Comparison of ENCODE assay signal across 1 cellular context in the genomic region with DNA sequence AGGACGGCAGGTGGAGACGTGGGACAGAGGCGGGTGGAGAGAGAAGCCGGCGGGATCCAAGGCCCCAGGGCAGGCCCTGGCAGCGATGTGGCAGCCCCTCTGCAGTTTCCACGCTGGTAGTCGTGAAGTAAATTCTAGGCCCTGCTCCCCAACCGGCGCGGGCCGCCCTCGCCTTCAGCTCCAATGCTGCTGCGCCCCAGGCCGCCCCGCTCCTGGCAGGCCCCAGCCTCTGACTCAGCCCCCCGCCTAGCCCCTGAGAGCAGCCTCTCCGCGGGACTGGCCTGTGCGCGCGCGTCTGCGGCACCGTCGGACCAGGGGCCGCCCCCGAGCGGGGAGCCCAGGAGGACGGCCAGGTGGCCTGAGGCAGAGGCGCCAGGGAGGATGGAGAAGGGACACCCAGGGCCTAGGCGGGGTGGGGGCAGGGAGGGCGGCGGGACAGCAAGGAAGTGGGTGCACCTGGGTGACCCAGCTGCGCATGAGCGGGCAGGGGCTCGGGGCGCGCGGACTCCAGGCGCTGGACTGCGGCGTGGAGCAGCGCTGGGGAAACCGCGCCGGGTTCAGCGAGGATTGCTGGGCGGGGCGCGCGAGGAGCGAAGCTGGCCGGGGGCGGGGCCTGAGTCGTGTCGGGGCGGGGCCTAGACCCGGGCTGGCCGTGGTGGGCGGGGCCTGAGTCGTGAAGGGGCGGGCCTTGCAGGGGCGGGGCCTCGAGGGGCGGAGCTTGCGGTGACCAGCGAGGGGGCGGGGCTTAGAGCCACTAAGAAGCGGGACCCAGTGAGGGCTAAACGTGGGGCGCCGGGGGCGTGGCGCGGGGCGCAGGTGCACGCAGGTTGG.
A peak's percentile ranks its signal among the peaks of the same experiment; 100 is the strongest.
TF ChIP-seq lines count a peak whose summit lies in the region.

No MANE protein-coding gene starts in this region.

TF ChIP-seq in HEK293, 187 proteins besides CTCF, POLR2A, EP300 and RAD21 (continued from another document):
- no peak for TF ChIP-seq ZNF174 (tag by site-specific recombination; IDR thresholded peaks at IDR 0.05)
- TF ChIP-seq, protein P1, sequence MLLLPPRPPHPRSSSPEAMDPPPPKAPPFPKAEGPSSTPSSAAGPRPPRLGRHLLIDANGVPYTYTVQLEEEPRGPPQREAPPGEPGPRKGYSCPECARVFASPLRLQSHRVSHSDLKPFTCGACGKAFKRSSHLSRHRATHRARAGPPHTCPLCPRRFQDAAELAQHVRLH (tag by site-specific recombination; IDR thresholded peaks at IDR 0.05), result no peak
- no peak for TF ChIP-seq ZNF37A (tag by site-specific recombination; IDR thresholded peaks at IDR 0.05)
- no peak for TF ChIP-seq ZNF221 (tag by site-specific recombination; IDR thresholded peaks at IDR 0.05; ENCODE audit: borderline replicate concordance)
- TF ChIP-seq, protein P2, sequence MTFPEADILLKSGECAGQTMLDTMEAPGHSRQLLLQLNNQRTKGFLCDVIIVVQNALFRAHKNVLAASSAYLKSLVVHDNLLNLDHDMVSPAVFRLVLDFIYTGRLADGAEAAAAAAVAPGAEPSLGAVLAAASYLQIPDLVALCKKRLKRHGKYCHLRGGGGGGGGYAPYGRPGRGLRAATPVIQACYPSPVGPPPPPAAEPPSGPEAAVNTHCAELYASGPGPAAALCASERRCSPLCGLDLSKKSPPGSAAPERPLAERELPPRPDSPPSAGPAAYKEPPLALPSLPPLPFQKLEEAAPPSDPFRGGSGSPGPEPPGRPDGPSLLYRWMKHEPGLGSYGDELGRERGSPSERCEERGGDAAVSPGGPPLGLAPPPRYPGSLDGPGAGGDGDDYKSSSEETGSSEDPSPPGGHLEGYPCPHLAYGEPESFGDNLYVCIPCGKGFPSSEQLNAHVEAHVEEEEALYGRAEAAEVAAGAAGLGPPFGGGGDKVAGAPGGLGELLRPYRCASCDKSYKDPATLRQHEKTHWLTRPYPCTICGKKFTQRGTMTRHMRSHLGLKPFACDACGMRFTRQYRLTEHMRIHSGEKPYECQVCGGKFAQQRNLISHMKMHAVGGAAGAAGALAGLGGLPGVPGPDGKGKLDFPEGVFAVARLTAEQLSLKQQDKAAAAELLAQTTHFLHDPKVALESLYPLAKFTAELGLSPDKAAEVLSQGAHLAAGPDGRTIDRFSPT (tag by site-specific recombination; IDR thresholded peaks at IDR 0.05), result 0 out of 2 replicates have a peak, but pooled peaks have one; percentile 9
- peak; percentile 29; the same call in 1 of the 2 replicates for TF ChIP-seq ZNF76 (tag by site-specific recombination; IDR thresholded peaks at IDR 0.05; ENCODE audit: borderline replicate concordance, low read depth)
- TF ChIP-seq, protein P3, sequence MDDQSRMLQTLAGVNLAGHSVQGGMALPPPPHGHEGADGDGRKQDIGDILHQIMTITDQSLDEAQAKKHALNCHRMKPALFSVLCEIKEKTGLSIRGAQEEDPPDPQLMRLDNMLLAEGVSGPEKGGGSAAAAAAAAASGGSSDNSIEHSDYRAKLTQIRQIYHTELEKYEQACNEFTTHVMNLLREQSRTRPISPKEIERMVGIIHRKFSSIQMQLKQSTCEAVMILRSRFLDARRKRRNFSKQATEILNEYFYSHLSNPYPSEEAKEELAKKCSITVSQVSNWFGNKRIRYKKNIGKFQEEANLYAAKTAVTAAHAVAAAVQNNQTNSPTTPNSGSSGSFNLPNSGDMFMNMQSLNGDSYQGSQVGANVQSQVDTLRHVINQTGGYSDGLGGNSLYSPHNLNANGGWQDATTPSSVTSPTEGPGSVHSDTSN (CRISPR knock-in tag; IDR thresholded peaks at IDR 0.05), result no peak
- TF ChIP-seq ZNF266 (tag by site-specific recombination; IDR thresholded peaks at IDR 0.05; ENCODE audit: low read depth), result no peak
- TF ChIP-seq, protein P4, sequence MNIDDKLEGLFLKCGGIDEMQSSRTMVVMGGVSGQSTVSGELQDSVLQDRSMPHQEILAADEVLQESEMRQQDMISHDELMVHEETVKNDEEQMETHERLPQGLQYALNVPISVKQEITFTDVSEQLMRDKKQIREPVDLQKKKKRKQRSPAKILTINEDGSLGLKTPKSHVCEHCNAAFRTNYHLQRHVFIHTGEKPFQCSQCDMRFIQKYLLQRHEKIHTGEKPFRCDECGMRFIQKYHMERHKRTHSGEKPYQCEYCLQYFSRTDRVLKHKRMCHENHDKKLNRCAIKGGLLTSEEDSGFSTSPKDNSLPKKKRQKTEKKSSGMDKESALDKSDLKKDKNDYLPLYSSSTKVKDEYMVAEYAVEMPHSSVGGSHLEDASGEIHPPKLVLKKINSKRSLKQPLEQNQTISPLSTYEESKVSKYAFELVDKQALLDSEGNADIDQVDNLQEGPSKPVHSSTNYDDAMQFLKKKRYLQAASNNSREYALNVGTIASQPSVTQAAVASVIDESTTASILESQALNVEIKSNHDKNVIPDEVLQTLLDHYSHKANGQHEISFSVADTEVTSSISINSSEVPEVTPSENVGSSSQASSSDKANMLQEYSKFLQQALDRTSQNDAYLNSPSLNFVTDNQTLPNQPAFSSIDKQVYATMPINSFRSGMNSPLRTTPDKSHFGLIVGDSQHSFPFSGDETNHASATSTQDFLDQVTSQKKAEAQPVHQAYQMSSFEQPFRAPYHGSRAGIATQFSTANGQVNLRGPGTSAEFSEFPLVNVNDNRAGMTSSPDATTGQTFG (tag by site-specific recombination; IDR thresholded peaks at IDR 0.05; ENCODE audit: borderline replicate concordance), result no peak
- TF ChIP-seq ZNF621 (tag by site-specific recombination; IDR thresholded peaks at IDR 0.05), result no peak
- no peak for TF ChIP-seq ZNF48 (tag by site-specific recombination; IDR thresholded peaks at IDR 0.05)
- no peak for TF ChIP-seq ZNF701 (tag by site-specific recombination; IDR thresholded peaks at IDR 0.05)
- TF ChIP-seq KLF9 (tag by site-specific recombination; IDR thresholded peaks at IDR 0.05; ENCODE audit: low read depth), result peak; percentile 45; the same call in 1 of the 2 replicates
- no peak for TF ChIP-seq WT1 (tag by site-specific recombination; IDR thresholded peaks at IDR 0.05)
- TF ChIP-seq, protein P5, sequence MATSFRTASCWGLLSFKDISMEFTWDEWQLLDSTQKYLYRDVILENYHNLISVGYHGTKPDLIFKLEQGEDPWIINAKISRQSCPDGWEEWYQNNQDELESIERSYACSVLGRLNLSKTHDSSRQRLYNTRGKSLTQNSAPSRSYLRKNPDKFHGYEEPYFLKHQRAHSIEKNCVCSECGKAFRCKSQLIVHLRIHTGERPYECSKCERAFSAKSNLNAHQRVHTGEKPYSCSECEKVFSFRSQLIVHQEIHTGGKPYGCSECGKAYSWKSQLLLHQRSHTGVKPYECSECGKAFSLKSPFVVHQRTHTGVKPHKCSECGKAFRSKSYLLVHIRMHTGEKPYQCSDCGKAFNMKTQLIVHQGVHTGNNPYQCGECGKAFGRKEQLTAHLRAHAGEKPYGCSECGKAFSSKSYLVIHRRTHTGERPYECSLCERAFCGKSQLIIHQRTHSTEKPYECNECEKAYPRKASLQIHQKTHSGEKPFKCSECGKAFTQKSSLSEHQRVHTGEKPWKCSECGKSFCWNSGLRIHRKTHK (tag by site-specific recombination; IDR thresholded peaks at IDR 0.05), result no peak
- no peak for TF ChIP-seq FEZF1 (tag by site-specific recombination; IDR thresholded peaks at IDR 0.05)
- no peak for TF ChIP-seq ZNF274 (IDR thresholded peaks at IDR 0.05; ENCODE audit: low read length)
- no peak for TF ChIP-seq ZNF274 (tag by site-specific recombination; IDR thresholded peaks at IDR 0.05; ENCODE audit: borderline replicate concordance)
- no peak for TF ChIP-seq ZNF311 (tag by site-specific recombination; IDR thresholded peaks at IDR 0.05; ENCODE audit: borderline replicate concordance)
- TF ChIP-seq, protein P6, sequence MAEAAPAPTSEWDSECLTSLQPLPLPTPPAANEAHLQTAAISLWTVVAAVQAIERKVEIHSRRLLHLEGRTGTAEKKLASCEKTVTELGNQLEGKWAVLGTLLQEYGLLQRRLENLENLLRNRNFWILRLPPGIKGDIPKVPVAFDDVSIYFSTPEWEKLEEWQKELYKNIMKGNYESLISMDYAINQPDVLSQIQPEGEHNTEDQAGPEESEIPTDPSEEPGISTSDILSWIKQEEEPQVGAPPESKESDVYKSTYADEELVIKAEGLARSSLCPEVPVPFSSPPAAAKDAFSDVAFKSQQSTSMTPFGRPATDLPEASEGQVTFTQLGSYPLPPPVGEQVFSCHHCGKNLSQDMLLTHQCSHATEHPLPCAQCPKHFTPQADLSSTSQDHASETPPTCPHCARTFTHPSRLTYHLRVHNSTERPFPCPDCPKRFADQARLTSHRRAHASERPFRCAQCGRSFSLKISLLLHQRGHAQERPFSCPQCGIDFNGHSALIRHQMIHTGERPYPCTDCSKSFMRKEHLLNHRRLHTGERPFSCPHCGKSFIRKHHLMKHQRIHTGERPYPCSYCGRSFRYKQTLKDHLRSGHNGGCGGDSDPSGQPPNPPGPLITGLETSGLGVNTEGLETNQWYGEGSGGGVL (tag by site-specific recombination; IDR thresholded peaks at IDR 0.05), result no peak
- TF ChIP-seq HOXA7 (CRISPR knock-in tag; IDR thresholded peaks at IDR 0.05; ENCODE audit: borderline replicate concordance), result no peak
- no peak for TF ChIP-seq ZFP69B (tag by site-specific recombination; IDR thresholded peaks at IDR 0.05)
- TF ChIP-seq ZNF658 (tag by site-specific recombination; IDR thresholded peaks at IDR 0.05), result no peak
- no peak for TF ChIP-seq MEIS1 (CRISPR knock-in tag; IDR thresholded peaks at IDR 0.05; ENCODE audit: borderline replicate concordance)
- TF ChIP-seq ZNF555 (tag by site-specific recombination; conservative IDR thresholded peaks at IDR 0.05), result no peak
- no peak for TF ChIP-seq ZNF473 (tag by site-specific recombination; IDR thresholded peaks at IDR 0.05)
- TF ChIP-seq GLI2 (tag by site-specific recombination; IDR thresholded peaks at IDR 0.05; ENCODE audit: borderline replicate concordance, low read depth), result no peak
- TF ChIP-seq GLIS2 (tag by site-specific recombination; IDR thresholded peaks at IDR 0.05), result peak; percentile 60
